ENCODE assay signal across 10 cellular contexts in the genomic region with DNA sequence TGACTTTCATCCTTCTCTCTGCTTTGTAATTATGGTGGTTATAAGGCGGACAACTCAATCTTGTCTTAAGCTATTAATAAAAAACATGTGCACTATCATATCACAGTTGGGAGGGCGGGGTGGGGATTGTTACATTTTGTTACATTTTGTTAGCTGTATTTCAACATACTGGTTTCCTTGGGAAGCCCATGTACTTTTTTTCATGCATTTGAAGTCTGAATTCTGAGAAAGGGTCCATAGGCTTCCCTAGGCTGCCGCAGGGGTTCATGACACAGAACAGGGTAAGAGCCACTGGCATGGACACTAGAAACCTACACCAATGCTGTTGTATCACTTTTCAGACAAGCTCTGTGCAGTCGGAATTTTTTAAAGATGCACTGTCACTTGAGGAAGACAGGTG.
DNase-seq lines count a peak whose midpoint lies in the region; ATAC-seq and TF ChIP-seq lines count a peak whose summit lies in the region.
"Had no signal": no experiment of that assay in that cellular context is flagged by ENCODE, and none has a peak within 500 bp of the region (broad histone marks: within the 10 kb centered on the region; RNA-seq: fewer than 3 reads in every experiment).

No MANE protein-coding gene starts in this region.

- peak overlapping the region; percentile 65 for H3K4me3 Mint-ChIP-seq in activated T-helper 2 cell treated with anti-CD3 and anti-CD28 coated beads, Interferon-gamma antibody, Interleukin-2, Interleukin-4, amounts not matched to agents 10 μg/mL and 5 μg/mL and 100 μg/mL, durations not matched to agents 14 hours and 24 hours and 36 hours (ENCODE audit: low read depth)

- H3K27ac ChIP-seq in heart left ventricle (peak overlapping the region in 9 of 12 donors; percentile 10 to 75 (median 58)), right cardiac atrium (ENCODE audit: low read length) (no peak overlapping the region), lung (ENCODE audit: low read depth in 1 of 2, low read length in 1 of 2) (peak overlapping the region; percentile 17 to 38), tibial artery (peak overlapping the region; percentile 66 to 69)

- ATAC-seq in heart left ventricle: no peak
- no peak for ATAC-seq in right cardiac atrium
- ATAC-seq in lung (ENCODE audit: insufficient read depth, low FRiP score): no peak
- no peak for ATAC-seq in HG02759 (IDR thresholded peaks at IDR 0.05; ENCODE audit: unreplicated experiment)
- ATAC-seq in HG03108 (IDR thresholded peaks at IDR 0.05; ENCODE audit: unreplicated experiment): no peak
- ATAC-seq: naive thymus-derived CD8-positive, alpha-beta T cell had no signal

- no peak overlapping the region for H3K4me3 ChIP-seq in heart left ventricle
- H3K4me3 ChIP-seq in right cardiac atrium (ENCODE audit: low read length): no peak overlapping the region
- no peak overlapping the region for H3K4me3 ChIP-seq in lung
- H3K4me3 ChIP-seq in tibial artery: no peak overlapping the region

- H3K9me3 ChIP-seq in heart left ventricle (no peaks in the 10 kb centered on the region), right cardiac atrium (ENCODE audit: control insufficient read depth, low read length) (no peaks in the 10 kb centered on the region), lung (ENCODE audit: control insufficient read depth in 2 of 2, insufficient read depth in 1 of 2, low read length in 1 of 2) (no peaks in the 10 kb centered on the region), tibial artery (no peaks in the 10 kb centered on the region)

- 59 to 76% (median 72%) methylated on average over 4 of the region's 4 CpGs for WGBS in heart left ventricle, 4 donors
- WGBS in right cardiac atrium: 62% methylated on average over 4 of the region's 4 CpGs
- 30 to 63% methylated on average over 4 of the region's 4 CpGs for whole genome bisulfite sequencing in lung, 2 donors

- no peaks in the 10 kb centered on the region for H3K27me3 ChIP-seq in heart left ventricle
- no peaks in the 10 kb centered on the region for H3K27me3 ChIP-seq in right cardiac atrium (ENCODE audit: control insufficient read depth, insufficient read depth)
- H3K27me3 ChIP-seq in lung (ENCODE audit: control insufficient read depth, insufficient read depth): no peaks in the 10 kb centered on the region
- no peaks in the 10 kb centered on the region for H3K27me3 ChIP-seq in tibial artery

- intact Hi-C loops in heart left ventricle (cut with DNase I): no loop called here
- intact Hi-C loops in right cardiac atrium (cut with DNase I): no loop called here
- intact Hi-C loops in activated T-helper 2 cell treated with anti-CD3 and anti-CD28 coated beads, Interferon-gamma antibody, Interleukin-2, Interleukin-4, amounts not matched to agents 10 μg/mL and 5 μg/mL and 100 μg/mL, durations not matched to agents 14 hours and 24 hours and 36 hours (cut with micrococcal nuclease): loop anchor here (2.0 to 10.0 kb wide), 3 partner anchors 140 to 178 kb away; no protein-coding TSS in a partner anchor
- intact Hi-C loops in tibial artery (cut with DNase I; ENCODE audit: low total_unique reads): no loop called here

- TF ChIP-seq CTCF in heart left ventricle (IDR thresholded peaks at IDR 0.05): no peak
- TF ChIP-seq CTCF in lung (IDR thresholded peaks at IDR 0.05; ENCODE audit: control extremely low read depth, extremely low read depth): no peak
- no peak for TF ChIP-seq CTCF in tibial artery (IDR thresholded peaks at IDR 0.05)

- H3K27ac Mint-ChIP-seq in activated T-helper 2 cell treated with anti-CD3 and anti-CD28 coated beads, Interferon-gamma antibody, Interleukin-2, Interleukin-4, amounts not matched to agents 10 μg/mL and 5 μg/mL and 100 μg/mL, durations not matched to agents 14 hours and 24 hours and 36 hours: peak overlapping the region; percentile 97
- H3K27ac Mint-ChIP-seq: naive thymus-derived CD8-positive, alpha-beta T cell had no signal

- DNase-seq in heart left ventricle (no peak), right cardiac atrium (no peak), lung (ENCODE audit: low spot score) (no peak), tibial artery (no peak), SW480 (ENCODE audit: low spot score) (no peak)
- DNase-seq in activated T-helper 2 cell treated with anti-CD3 and anti-CD28 coated beads, Interferon-gamma antibody, Interleukin-2, Interleukin-4, amounts not matched to agents 10 μg/mL and 5 μg/mL and 100 μg/mL, durations not matched to agents 14 hours and 24 hours and 36 hours (ENCODE audit: low spot score): no peak
- DNase-seq: activated CD8-positive, alpha-beta memory T cell treated with anti-CD3 and anti-CD28 coated beads, Interleukin-2, amount 50 U/mL, for 4 hours; naive thymus-derived CD8-positive, alpha-beta T cell had no signal

- H3K4me1 ChIP-seq in heart left ventricle (peaks cover 3 to 56% (median 51%) of the 10 kb centered on the region in 12 donors), right cardiac atrium (ENCODE audit: control insufficient read depth, insufficient read depth, low read length) (peaks cover 9% of the 10 kb centered on the region), lung (ENCODE audit: control insufficient read depth in 2 of 2, insufficient read depth in 2 of 2, low read length in 2 of 2) (peaks cover 19 to 29% of the 10 kb centered on the region in 2 donors), tibial artery (peaks cover 0 to 40% (median 34%) of the 10 kb centered on the region in 4 donors)

- peaks cover 6% of the 10 kb centered on the region for H3K36me3 Mint-ChIP-seq in activated T-helper 2 cell treated with anti-CD3 and anti-CD28 coated beads, Interferon-gamma antibody, Interleukin-2, Interleukin-4, amounts not matched to agents 10 μg/mL and 5 μg/mL and 100 μg/mL, durations not matched to agents 14 hours and 24 hours and 36 hours (ENCODE audit: low read depth)
- H3K36me3 Mint-ChIP-seq: naive thymus-derived CD8-positive, alpha-beta T cell had no signal

- H3K4me1 Mint-ChIP-seq in activated T-helper 2 cell treated with anti-CD3 and anti-CD28 coated beads, Interferon-gamma antibody, Interleukin-2, Interleukin-4, amounts not matched to agents 10 μg/mL and 5 μg/mL and 100 μg/mL, durations not matched to agents 14 hours and 24 hours and 36 hours (ENCODE audit: low read depth): peaks cover 74% of the 10 kb centered on the region

- no peaks in the 10 kb centered on the region for H3K27me3 Mint-ChIP-seq in activated T-helper 2 cell treated with anti-CD3 and anti-CD28 coated beads, Interferon-gamma antibody, Interleukin-2, Interleukin-4, amounts not matched to agents 10 μg/mL and 5 μg/mL and 100 μg/mL, durations not matched to agents 14 hours and 24 hours and 36 hours (ENCODE audit: low read depth)

- peaks cover 4% of the 10 kb centered on the region for H3K9me3 Mint-ChIP-seq in activated T-helper 2 cell treated with anti-CD3 and anti-CD28 coated beads, Interferon-gamma antibody, Interleukin-2, Interleukin-4, amounts not matched to agents 10 μg/mL and 5 μg/mL and 100 μg/mL, durations not matched to agents 14 hours and 24 hours and 36 hours

- H3K36me3 ChIP-seq in heart left ventricle (no peaks in the 10 kb centered on the region), lung (ENCODE audit: control insufficient read depth in 2 of 2, insufficient read depth in 2 of 2, low read length in 2 of 2) (no peaks in the 10 kb centered on the region), tibial artery (no peaks in the 10 kb centered on the region)

- TF ChIP-seq POLR2A in heart left ventricle (IDR thresholded peaks at IDR 0.05): no peak
